Comparison of ENCODE assay signal across 1 cellular context in the genomic region with DNA sequence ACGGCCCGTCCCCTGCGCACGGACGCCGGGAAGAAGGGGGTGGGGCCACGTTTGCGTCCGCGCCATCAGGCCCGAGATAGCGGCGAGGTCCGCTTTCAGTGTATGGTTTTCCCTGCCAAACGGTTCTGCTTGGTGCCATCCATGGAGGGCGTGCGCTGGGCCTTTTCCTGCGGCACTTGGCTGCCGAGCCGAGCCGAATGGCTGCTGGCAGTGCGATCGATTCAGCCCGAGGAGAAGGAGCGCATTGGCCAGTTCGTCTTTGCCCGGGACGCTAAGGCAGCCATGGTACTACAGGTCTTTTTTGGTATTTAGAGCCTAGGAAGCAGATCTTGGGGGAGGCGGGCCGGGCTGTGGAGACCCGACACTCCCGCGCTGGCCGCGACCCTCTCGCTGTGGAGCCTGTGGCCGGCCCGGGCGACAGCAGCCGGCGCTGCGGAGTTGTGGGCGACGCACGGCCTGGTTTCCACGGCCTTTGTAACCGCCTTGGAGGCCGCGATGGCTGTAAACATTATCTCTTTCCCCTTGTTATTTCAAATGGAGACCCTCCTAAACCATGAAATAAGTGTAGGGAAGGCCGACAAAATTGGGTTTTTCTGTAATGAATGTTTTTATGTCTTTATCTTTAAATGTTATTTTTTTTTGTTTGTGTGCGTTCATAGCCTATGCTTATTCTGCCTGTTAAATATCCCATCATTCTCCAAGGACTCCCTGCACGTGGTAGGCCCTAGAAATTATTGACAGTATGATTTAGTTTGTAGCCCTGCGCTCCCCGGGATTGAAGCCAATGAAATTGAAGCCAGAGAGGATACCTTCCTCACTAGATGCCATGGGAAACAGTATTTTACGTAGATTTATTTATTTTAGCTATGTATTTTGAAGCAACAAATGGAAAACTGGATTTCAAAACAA.
A peak's percentile ranks its signal among the peaks of the same experiment; 100 is the strongest.
TF ChIP-seq lines count a peak whose summit lies in the region.

A gene with protein sequence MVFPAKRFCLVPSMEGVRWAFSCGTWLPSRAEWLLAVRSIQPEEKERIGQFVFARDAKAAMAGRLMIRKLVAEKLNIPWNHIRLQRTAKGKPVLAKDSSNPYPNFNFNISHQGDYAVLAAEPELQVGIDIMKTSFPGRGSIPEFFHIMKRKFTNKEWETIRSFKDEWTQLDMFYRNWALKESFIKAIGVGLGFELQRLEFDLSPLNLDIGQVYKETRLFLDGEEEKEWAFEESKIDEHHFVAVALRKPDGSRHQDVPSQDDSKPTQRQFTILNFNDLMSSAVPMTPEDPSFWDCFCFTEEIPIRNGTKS (plus strand): TSS at position 54 of the 909 bp plus-strand sequence. CDS start 49 bp downstream, at position 103.

TF ChIP-seq in HepG2, 621 proteins besides CTCF, POLR2A, EP300 and RAD21 (continued from another document and continues in another):
- TF ChIP-seq, protein P1, sequence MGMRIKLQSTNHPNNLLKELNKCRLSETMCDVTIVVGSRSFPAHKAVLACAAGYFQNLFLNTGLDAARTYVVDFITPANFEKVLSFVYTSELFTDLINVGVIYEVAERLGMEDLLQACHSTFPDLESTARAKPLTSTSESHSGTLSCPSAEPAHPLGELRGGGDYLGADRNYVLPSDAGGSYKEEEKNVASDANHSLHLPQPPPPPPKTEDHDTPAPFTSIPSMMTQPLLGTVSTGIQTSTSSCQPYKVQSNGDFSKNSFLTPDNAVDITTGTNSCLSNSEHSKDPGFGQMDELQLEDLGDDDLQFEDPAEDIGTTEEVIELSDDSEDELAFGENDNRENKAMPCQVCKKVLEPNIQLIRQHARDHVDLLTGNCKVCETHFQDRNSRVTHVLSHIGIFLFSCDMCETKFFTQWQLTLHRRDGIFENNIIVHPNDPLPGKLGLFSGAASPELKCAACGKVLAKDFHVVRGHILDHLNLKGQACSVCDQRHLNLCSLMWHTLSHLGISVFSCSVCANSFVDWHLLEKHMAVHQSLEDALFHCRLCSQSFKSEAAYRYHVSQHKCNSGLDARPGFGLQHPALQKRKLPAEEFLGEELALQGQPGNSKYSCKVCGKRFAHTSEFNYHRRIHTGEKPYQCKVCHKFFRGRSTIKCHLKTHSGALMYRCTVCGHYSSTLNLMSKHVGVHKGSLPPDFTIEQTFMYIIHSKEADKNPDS (CRISPR knock-in tag; IDR thresholded peaks at IDR 0.05), result 0 out of 2 replicates have a peak, but pooled peaks have one; percentile 48
- peak; percentile 50; the same call in 1 of the 2 replicates for TF ChIP-seq ZNF788 (CRISPR knock-in tag; IDR thresholded peaks at IDR 0.05; ENCODE audit: borderline replicate concordance)
- TF ChIP-seq, protein P2, sequence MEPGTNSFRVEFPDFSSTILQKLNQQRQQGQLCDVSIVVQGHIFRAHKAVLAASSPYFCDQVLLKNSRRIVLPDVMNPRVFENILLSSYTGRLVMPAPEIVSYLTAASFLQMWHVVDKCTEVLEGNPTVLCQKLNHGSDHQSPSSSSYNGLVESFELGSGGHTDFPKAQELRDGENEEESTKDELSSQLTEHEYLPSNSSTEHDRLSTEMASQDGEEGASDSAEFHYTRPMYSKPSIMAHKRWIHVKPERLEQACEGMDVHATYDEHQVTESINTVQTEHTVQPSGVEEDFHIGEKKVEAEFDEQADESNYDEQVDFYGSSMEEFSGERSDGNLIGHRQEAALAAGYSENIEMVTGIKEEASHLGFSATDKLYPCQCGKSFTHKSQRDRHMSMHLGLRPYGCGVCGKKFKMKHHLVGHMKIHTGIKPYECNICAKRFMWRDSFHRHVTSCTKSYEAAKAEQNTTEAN (CRISPR knock-in tag; conservative IDR thresholded peaks at IDR 0.05), result no peak
- TF ChIP-seq NBN (conservative IDR thresholded peaks at IDR 0.05), result no peak
- TF ChIP-seq, protein P3, sequence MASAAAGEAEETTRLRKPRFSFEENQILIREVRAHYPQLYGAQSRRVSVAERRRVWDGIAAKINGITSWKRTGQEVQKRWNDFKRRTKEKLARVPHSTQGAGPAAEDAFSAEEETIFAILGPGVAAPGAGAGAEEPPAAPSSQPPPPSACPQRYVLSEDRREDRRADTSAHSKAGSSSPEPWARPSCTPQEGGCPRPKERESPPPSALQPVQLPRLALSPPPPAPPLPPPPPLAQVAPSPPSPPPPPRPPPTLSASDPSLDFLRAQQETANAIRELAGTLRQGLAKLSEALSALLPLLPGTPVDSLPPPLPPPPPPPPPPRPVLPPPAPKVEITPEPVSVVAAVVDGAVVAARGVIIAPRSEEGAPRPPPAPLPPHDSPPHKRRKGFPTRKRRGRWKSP (CRISPR knock-in tag; IDR thresholded peaks at IDR 0.05), result peak; percentile 99; the same call in 1 of the 2 replicates
- TF ChIP-seq, protein P4, sequence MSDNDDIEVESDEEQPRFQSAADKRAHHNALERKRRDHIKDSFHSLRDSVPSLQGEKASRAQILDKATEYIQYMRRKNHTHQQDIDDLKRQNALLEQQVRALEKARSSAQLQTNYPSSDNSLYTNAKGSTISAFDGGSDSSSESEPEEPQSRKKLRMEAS (IDR thresholded peaks at IDR 0.05), result peak; percentile 90
- TF ChIP-seq, protein P5, sequence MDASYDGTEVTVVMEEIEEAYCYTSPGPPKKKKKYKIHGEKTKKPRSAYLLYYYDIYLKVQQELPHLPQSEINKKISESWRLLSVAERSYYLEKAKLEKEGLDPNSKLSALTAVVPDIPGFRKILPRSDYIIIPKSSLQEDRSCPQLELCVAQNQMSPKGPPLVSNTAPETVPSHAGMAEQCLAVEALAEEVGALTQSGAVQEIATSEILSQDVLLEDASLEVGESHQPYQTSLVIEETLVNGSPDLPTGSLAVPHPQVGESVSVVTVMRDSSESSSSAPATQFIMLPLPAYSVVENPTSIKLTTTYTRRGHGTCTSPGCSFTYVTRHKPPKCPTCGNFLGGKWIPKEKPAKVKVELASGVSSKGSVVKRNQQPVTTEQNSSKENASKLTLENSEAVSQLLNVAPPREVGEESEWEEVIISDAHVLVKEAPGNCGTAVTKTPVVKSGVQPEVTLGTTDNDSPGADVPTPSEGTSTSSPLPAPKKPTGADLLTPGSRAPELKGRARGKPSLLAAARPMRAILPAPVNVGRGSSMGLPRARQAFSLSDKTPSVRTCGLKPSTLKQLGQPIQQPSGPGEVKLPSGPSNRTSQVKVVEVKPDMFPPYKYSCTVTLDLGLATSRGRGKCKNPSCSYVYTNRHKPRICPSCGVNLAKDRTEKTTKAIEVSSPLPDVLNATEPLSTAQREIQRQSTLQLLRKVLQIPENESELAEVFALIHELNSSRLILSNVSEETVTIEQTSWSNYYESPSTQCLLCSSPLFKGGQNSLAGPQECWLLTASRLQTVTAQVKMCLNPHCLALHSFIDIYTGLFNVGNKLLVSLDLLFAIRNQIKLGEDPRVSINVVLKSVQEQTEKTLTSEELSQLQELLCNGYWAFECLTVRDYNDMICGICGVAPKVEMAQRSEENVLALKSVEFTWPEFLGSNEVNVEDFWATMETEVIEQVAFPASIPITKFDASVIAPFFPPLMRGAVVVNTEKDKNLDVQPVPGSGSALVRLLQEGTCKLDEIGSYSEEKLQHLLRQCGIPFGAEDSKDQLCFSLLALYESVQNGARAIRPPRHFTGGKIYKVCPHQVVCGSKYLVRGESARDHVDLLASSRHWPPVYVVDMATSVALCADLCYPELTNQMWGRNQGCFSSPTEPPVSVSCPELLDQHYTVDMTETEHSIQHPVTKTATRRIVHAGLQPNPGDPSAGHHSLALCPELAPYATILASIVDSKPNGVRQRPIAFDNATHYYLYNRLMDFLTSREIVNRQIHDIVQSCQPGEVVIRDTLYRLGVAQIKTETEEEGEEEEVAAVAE (CRISPR knock-in tag; IDR thresholded peaks at IDR 0.05; ENCODE audit: borderline replicate concordance), result 0 out of 2 replicates have a peak, but pooled peaks have one; percentile 44
- 0 out of 2 replicates have a peak, but pooled peaks have one; percentile 35 for TF ChIP-seq CBX5 (CRISPR knock-in tag; IDR thresholded peaks at IDR 0.05; ENCODE audit: borderline replicate concordance)
- TF ChIP-seq ZBTB7B (CRISPR knock-in tag; IDR thresholded peaks at IDR 0.05), result no peak
- peak; percentile 41; the same call in 1 of the 2 replicates for TF ChIP-seq PHF20 (CRISPR knock-in tag; IDR thresholded peaks at IDR 0.05)
- peak; percentile 35; the same call in 1 of the 2 replicates for TF ChIP-seq HOXA5 (CRISPR knock-in tag; IDR thresholded peaks at IDR 0.05)
- 0 out of 2 replicates have a peak, but pooled peaks have one; percentile 58 for TF ChIP-seq ZBTB20 (CRISPR knock-in tag; IDR thresholded peaks at IDR 0.05; ENCODE audit: borderline replicate concordance, low read depth)
- no peak for TF ChIP-seq SOX13 (IDR thresholded peaks at IDR 0.05)
- peak in 1 of 2 experiments; percentile 5; a peak in 1 of 4 replicates for TF ChIP-seq SOX13 (CRISPR knock-in tag; conservative IDR thresholded peaks at IDR 0.05 in 1 of 2, IDR thresholded peaks at IDR 0.05 in 1 of 2)
- TF ChIP-seq, protein P6, sequence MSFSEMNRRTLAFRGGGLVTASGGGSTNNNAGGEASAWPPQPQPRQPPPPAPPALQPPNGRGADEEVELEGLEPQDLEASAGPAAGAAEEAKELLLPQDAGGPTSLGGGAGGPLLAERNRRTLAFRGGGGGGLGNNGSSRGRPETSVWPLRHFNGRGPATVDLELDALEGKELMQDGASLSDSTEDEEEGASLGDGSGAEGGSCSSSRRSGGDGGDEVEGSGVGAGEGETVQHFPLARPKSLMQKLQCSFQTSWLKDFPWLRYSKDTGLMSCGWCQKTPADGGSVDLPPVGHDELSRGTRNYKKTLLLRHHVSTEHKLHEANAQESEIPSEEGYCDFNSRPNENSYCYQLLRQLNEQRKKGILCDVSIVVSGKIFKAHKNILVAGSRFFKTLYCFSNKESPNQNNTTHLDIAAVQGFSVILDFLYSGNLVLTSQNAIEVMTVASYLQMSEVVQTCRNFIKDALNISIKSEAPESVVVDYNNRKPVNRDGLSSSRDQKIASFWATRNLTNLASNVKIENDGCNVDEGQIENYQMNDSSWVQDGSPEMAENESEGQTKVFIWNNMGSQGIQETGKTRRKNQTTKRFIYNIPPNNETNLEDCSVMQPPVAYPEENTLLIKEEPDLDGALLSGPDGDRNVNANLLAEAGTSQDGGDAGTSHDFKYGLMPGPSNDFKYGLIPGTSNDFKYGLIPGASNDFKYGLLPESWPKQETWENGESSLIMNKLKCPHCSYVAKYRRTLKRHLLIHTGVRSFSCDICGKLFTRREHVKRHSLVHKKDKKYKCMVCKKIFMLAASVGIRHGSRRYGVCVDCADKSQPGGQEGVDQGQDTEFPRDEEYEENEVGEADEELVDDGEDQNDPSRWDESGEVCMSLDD (CRISPR knock-in tag; IDR thresholded peaks at IDR 0.05; ENCODE audit: borderline replicate concordance), result no peak
- TF ChIP-seq, protein P7, sequence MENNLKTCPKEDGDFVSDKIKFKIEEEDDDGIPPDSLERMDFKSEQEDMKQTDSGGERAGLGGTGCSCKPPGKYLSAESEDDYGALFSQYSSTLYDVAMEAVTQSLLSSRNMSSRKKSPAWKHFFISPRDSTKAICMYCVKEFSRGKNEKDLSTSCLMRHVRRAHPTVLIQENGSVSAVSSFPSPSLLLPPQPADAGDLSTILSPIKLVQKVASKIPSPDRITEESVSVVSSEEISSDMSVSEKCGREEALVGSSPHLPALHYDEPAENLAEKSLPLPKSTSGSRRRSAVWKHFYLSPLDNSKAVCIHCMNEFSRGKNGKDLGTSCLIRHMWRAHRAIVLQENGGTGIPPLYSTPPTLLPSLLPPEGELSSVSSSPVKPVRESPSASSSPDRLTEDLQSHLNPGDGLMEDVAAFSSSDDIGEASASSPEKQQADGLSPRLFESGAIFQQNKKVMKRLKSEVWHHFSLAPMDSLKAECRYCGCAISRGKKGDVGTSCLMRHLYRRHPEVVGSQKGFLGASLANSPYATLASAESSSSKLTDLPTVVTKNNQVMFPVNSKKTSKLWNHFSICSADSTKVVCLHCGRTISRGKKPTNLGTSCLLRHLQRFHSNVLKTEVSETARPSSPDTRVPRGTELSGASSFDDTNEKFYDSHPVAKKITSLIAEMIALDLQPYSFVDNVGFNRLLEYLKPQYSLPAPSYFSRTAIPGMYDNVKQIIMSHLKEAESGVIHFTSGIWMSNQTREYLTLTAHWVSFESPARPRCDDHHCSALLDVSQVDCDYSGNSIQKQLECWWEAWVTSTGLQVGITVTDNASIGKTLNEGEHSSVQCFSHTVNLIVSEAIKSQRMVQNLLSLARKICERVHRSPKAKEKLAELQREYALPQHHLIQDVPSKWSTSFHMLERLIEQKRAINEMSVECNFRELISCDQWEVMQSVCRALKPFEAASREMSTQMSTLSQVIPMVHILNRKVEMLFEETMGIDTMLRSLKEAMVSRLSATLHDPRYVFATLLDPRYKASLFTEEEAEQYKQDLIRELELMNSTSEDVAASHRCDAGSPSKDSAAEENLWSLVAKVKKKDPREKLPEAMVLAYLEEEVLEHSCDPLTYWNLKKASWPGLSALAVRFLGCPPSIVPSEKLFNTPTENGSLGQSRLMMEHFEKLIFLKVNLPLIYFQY (CRISPR knock-in tag; IDR thresholded peaks at IDR 0.05; ENCODE audit: borderline replicate concordance), result peak; percentile 38; the same call in 1 of the 2 replicates
- TF ChIP-seq KLF6 (CRISPR knock-in tag; IDR thresholded peaks at IDR 0.05), result peak; percentile 58; the same call in 1 of the 2 replicates
- TF ChIP-seq ZNF563 (CRISPR knock-in tag; IDR thresholded peaks at IDR 0.05), result peak; percentile 62; the same call in 1 of the 2 replicates
- TF ChIP-seq POLR2AphosphoS5 (IDR thresholded peaks at IDR 0.05; ENCODE audit: low read depth, low read length), result peak; percentile 49; the same call in 1 of the 2 replicates
- peak; percentile 58; the same call in 1 of the 2 replicates for TF ChIP-seq ZNF776 (CRISPR knock-in tag; IDR thresholded peaks at IDR 0.05)
- peak; percentile 87; the same call in 1 of the 2 replicates for TF ChIP-seq ZNF564 (CRISPR knock-in tag; IDR thresholded peaks at IDR 0.05)
- TF ChIP-seq HNRNPLL (IDR thresholded peaks at IDR 0.05; ENCODE audit: low read depth, low read length, poor library complexity, severe bottlenecking), result peak; percentile 81
- TF ChIP-seq SNRNP70 (IDR thresholded peaks at IDR 0.05; ENCODE audit: low read depth, low read length), result no peak
- peak; percentile 75 for TF ChIP-seq REPIN1 (CRISPR knock-in tag; IDR thresholded peaks at IDR 0.05; ENCODE audit: borderline replicate concordance, low read depth)
- TF ChIP-seq KMT2B (CRISPR knock-in tag; IDR thresholded peaks at IDR 0.05), result peak; percentile 73
- TF ChIP-seq GATAD2A (CRISPR knock-in tag; IDR thresholded peaks at IDR 0.05), result peak; percentile 20; the same call in 1 of the 2 replicates
- TF ChIP-seq EEA1 (CRISPR knock-in tag; IDR thresholded peaks at IDR 0.05; ENCODE audit: borderline replicate concordance), result peak; percentile 96; the same call in 1 of the 2 replicates
- peak; percentile 19; the same call in 1 of the 2 replicates for TF ChIP-seq CHD2 (IDR thresholded peaks at IDR 0.05; ENCODE audit: low read depth, low read length)
- peak; percentile 78 for TF ChIP-seq HDAC1 (CRISPR knock-in tag; IDR thresholded peaks at IDR 0.05)
- peak; percentile 71; the same call in 1 of the 2 replicates for TF ChIP-seq TSC22D2 (CRISPR knock-in tag; IDR thresholded peaks at IDR 0.05; ENCODE audit: borderline replicate concordance)
- TF ChIP-seq NR2C2 (CRISPR knock-in tag; IDR thresholded peaks at IDR 0.05; ENCODE audit: borderline replicate concordance), result peak; percentile 48
- peak; percentile 20 for TF ChIP-seq XRCC5 (optimal IDR thresholded peaks at IDR 0.05; ENCODE audit: low read length)
- TF ChIP-seq, protein P8, sequence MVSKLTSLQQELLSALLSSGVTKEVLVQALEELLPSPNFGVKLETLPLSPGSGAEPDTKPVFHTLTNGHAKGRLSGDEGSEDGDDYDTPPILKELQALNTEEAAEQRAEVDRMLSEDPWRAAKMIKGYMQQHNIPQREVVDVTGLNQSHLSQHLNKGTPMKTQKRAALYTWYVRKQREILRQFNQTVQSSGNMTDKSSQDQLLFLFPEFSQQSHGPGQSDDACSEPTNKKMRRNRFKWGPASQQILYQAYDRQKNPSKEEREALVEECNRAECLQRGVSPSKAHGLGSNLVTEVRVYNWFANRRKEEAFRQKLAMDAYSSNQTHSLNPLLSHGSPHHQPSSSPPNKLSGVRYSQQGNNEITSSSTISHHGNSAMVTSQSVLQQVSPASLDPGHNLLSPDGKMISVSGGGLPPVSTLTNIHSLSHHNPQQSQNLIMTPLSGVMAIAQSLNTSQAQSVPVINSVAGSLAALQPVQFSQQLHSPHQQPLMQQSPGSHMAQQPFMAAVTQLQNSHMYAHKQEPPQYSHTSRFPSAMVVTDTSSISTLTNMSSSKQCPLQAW (CRISPR knock-in tag; IDR thresholded peaks at IDR 0.05), result 0 out of 2 replicates have a peak, but pooled peaks have one; percentile 32
